ENCODE assay signal across 10 cellular contexts in the genomic region with DNA sequence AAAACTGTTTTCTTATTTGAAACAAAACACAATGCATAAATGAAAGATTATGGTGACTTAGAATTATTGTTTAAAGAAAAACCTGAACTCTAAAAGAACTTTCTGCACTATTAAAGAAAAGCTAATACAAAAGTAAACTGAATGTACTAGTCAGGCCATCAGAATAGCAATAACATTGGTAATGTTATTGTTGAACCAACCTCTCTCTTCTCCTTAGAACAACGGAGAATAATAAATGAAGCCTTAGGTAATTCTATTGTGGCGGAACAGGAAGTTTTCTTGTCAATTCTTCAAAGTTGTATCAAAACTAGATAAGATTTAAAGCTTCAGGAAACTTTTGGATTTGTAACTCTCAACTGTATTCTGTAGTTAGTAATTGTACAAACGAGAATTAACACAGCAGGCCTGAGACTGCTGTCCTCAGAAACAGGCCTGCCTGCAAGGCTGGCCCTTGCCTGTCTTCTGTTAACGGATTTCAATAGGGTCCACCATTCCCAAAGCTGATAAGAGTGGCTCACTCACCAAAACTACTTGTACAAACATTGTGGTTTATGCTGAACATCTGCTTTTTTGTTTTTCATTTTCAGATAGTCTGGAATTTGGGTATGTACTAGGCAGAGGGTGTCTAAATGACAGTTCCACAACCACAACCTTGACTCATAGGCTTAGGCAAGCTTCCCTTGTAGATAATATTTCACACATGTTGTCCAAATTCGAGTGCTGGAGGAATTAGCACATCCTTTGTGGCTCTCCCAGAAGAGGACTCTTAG.
DNase-seq lines count a peak whose midpoint lies in the region; ATAC-seq and TF ChIP-seq lines count a peak whose summit lies in the region.
"Had no signal": no experiment of that assay in that cellular context is flagged by ENCODE, and none has a peak within 500 bp of the region (broad histone marks: within the 10 kb centered on the region; RNA-seq: fewer than 3 reads in every experiment).

No MANE protein-coding gene starts in this region.

- H3K9me3 ChIP-seq in mammary epithelial cell (replicated peaks; ENCODE audit: insufficient read depth, low read length) (no peaks in the 10 kb centered on the region), sigmoid colon (no peaks in the 10 kb centered on the region)

- ATAC-seq in left lobe of liver = no peak

- H3K9ac ChIP-seq in mammary epithelial cell (ENCODE audit: insufficient read depth, low read length) = no peak overlapping the region

- CTCF ChIA-PET in mammary epithelial cell (lab: Charles Lee; ENCODE audit: low non-redundant PET) = no interaction called here

- TF ChIP-seq CTCF in NB4 (IDR thresholded peaks at IDR 0.05; ENCODE audit: low read depth, low read length) (no peak), mammary epithelial cell (conservative IDR thresholded peaks at IDR 0.05 in 1 of 2, IDR thresholded peaks at IDR 0.05 in 1 of 2; ENCODE audit: extremely low read depth in 1 of 2, insufficient read depth in 1 of 2, low read depth in 1 of 2, low read length in 2 of 2) (no peak), mesothelial cell of epicardium (IDR thresholded peaks at IDR 0.05; ENCODE audit: unreplicated experiment) (no peak), sigmoid colon (IDR thresholded peaks at IDR 0.05) (no peak)

- dilution Hi-C loops in mammary epithelial cell (cut with HindIII; ENCODE audit: low sequenced_read_pairs) = no loop called here

- no peak overlapping the region for H3K4me2 ChIP-seq in mammary epithelial cell (ENCODE audit: insufficient read depth, low read depth, low read length)

- WGBS in mammary epithelial cell (ENCODE audit: low coverage, missing lambda C conversion rate) = 25% methylated on average over 5 of the region's 5 CpGs
- WGBS in sigmoid colon, 2 donors = 16 to 49% methylated on average over 5 of the region's 5 CpGs

- peak overlapping the region; percentile 43 for H3K27ac Mint-ChIP-seq in mesothelial cell of epicardium

- H3K9me3 Mint-ChIP-seq in mesothelial cell of epicardium = peaks cover 19% of the 10 kb centered on the region

- intact Hi-C loops in mammary epithelial cell (cut with micrococcal nuclease) = no loop called here
- intact Hi-C loops in sigmoid colon (cut with DNase I) = no loop called here

- H3K4me3 ChIP-seq in NB4 (ENCODE audit: low read depth, low read length) = no peak overlapping the region
- no peak overlapping the region for H3K4me3 ChIP-seq in mammary epithelial cell (replicated peaks in 1 of 3; ENCODE audit: insufficient read depth in 1 of 3, low read depth in 2 of 3, low read length in 3 of 3)
- no peak overlapping the region for H3K4me3 ChIP-seq in sigmoid colon

- no peak for TF ChIP-seq POLR2A in NB4 (IDR thresholded peaks at IDR 0.05; ENCODE audit: extremely low read depth, insufficient read length)
- no peak for TF ChIP-seq POLR2A in sigmoid colon (IDR thresholded peaks at IDR 0.05)

- TF ChIP-seq EP300 in sigmoid colon (IDR thresholded peaks at IDR 0.05) = no peak

- no peaks in the 10 kb centered on the region for H3K27me3 Mint-ChIP-seq in mesothelial cell of epicardium (ENCODE audit: low read depth)

- no peaks in the 10 kb centered on the region for H3K27me3 ChIP-seq in mammary epithelial cell (ENCODE audit: insufficient read depth, low read length)
- H3K27me3 ChIP-seq in sigmoid colon = no peaks in the 10 kb centered on the region

- in situ Hi-C loops in mammary epithelial cell (cut with MboI; ENCODE audit: low sequenced_read_pairs in 2 of 2) = no loop called here

- no peak overlapping the region for H3K4me3 Mint-ChIP-seq in mesothelial cell of epicardium

- H3K79me2 ChIP-seq in mammary epithelial cell (ENCODE audit: insufficient read depth, low read length) = no peaks in the 10 kb centered on the region

- H4K20me1 ChIP-seq in mammary epithelial cell (ENCODE audit: insufficient read depth, low read length) = no peaks in the 10 kb centered on the region

- no TSS peak for BruUV-seq in mammary epithelial cell (replicated peaks; lab: Mats Ljungman, UMichigan)

- H3K36me3 Mint-ChIP-seq in mesothelial cell of epicardium = peaks cover 6% of the 10 kb centered on the region

- H2AFZ ChIP-seq in mammary epithelial cell (ENCODE audit: low read depth, low read length) = no peak overlapping the region

- H3K4me1 ChIP-seq in mammary epithelial cell (ENCODE audit: insufficient read depth, low read length) (no peaks in the 10 kb centered on the region), sigmoid colon (peaks cover 0 to 5% (median 0%) of the 10 kb centered on the region in 4 donors)

- H3K36me3 ChIP-seq in mammary epithelial cell (ENCODE audit: insufficient read depth, low read length) (no peaks in the 10 kb centered on the region), sigmoid colon (no peaks in the 10 kb centered on the region)

- H3K4me1 Mint-ChIP-seq in mesothelial cell of epicardium = peaks cover 37% of the 10 kb centered on the region

- no peak overlapping the region for H3K27ac ChIP-seq in mammary epithelial cell (ENCODE audit: insufficient read depth, low read depth, low read length)
- peak overlapping the region in 2 of 4 donors; percentile 43 to 52 for H3K27ac ChIP-seq in sigmoid colon

- DNase-seq in AG20443 (ENCODE audit: low spot score) = peak; percentile 42
- DNase-seq in NB4 (ENCODE audit: low read depth) = peak; percentile 92
- DNase-seq in mammary epithelial cell = peak; percentile 0
- no peak for DNase-seq in mesothelial cell of epicardium (ENCODE audit: low spot score in 2 of 2, unreplicated experiment in 2 of 2)
- DNase-seq in NCI-H146 treated with DMSO at 0.1 percent for 48 hours (lab: John Stamatoyannopoulos, UW; ENCODE audit: unreplicated experiment) = no peak
- DNase-seq in left lobe of liver (ENCODE audit: low spot score) = no peak
- no peak for DNase-seq in sigmoid colon
- DNase-seq in NCI-H1048 (lab: John Stamatoyannopoulos, UW) = no peak
- DNase-seq: NCI-H2171, T-helper 1 cell had no signal

Comparison
In these comparisons a context has a peak if more than half of its experiments do, and no peak if none do; other contexts are left out.
1. DNase-seq: peak in AG20443 (single experiment), NB4 (single experiment) and mammary epithelial cell (single experiment); none in mesothelial cell of epicardium (0 of 2), NCI-H146 treated with DMSO at 0.1 percent for 48 hours (single experiment), left lobe of liver (single experiment), sigmoid colon (single experiment) and NCI-H1048 (single experiment).